ENCODE assay signal across 13 cellular contexts in the genomic region with DNA sequence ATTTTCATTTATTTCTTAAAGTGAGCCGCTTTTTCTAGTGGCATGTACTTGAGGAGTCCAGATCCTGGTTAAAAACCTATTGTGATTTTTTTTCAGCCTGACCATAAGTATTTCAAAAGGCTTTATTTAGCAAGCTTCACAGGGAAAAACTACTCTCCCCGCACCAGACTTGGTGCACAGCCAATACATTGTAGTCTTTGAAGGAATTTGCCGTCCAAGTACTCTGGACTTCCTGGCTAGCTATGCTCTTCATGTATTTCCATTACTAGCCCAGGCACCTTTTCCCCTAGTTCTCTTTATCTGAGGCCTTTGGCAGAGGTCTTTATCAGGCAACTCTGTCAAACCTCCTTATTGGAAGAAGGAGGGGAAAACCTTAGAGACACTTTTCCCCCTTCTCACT.
DNase-seq lines count a peak whose midpoint lies in the region; ATAC-seq, FAIRE-seq and TF ChIP-seq lines count a peak whose summit lies in the region.
"Had no signal": no experiment of that assay in that cellular context is flagged by ENCODE, and none has a peak within 500 bp of the region (broad histone marks: within the 10 kb centered on the region; RNA-seq: fewer than 3 reads in every experiment).

No MANE protein-coding gene starts in this region.

- ATAC-seq in GM18498 (IDR thresholded peaks at IDR 0.05; ENCODE audit: unreplicated experiment) = no peak
- ATAC-seq: foreskin keratinocyte had no signal

- H3K27me3 ChIP-seq in bronchial epithelial cell (ENCODE audit: control insufficient read depth, insufficient read depth, low read length) (no peaks in the 10 kb centered on the region), kidney epithelial cell (ENCODE audit: control insufficient read depth, insufficient read depth, low read length) (no peaks in the 10 kb centered on the region), small intestine (ENCODE audit: control insufficient read depth in 2 of 2, insufficient read depth in 2 of 2, low read length in 2 of 2) (no peaks in the 10 kb centered on the region)
- H3K27me3 ChIP-seq: ascending aorta, foreskin keratinocyte had no signal

- FAIRE-seq in bronchial epithelial cell (lab: Jason Lieb, UNC) = no peak
- FAIRE-seq in small intestine (lab: Jason Lieb, UNC) = no peak

- no peak overlapping the region for H3K4me3 ChIP-seq in bronchial epithelial cell (ENCODE audit: low read depth, low read length)
- no peak overlapping the region for H3K4me3 ChIP-seq in kidney epithelial cell (ENCODE audit: low read depth, low read length)
- H3K4me3 ChIP-seq in small intestine (ENCODE audit: low read depth in 1 of 2, low read length in 2 of 2) = no peak overlapping the region
- H3K4me3 ChIP-seq: ascending aorta had no signal

- 49 to 52% (median 52%) methylated on average over 3 of the region's 3 CpGs for WGBS in small intestine, 3 donors

- no peaks in the 10 kb centered on the region for H3K9me3 ChIP-seq in small intestine (ENCODE audit: control insufficient read depth, low read depth)
- H3K9me3 ChIP-seq: ascending aorta, Caco-2 had no signal

- no peaks in the 10 kb centered on the region for H3K36me3 ChIP-seq in bronchial epithelial cell (ENCODE audit: control insufficient read depth, insufficient read depth, low read length)
- no peaks in the 10 kb centered on the region for H3K36me3 ChIP-seq in kidney epithelial cell (ENCODE audit: control insufficient read depth, insufficient read depth, low read length)
- H3K36me3 ChIP-seq in small intestine (ENCODE audit: control insufficient read depth in 2 of 2, insufficient read depth in 2 of 2, low read length in 2 of 2) = no peaks in the 10 kb centered on the region
- H3K36me3 ChIP-seq: ascending aorta, WERI-Rb-1 had no signal

- peak; percentile 39 for DNase-seq in HK-2 (ENCODE audit: unreplicated experiment)
- peak; percentile 13 for DNase-seq in bronchial epithelial cell (ENCODE audit: low read depth)
- peak; percentile 59 for DNase-seq in kidney epithelial cell (ENCODE audit: low read depth)
- peak; percentile 44 for DNase-seq in small intestine
- no peak for DNase-seq in GDM1 (lab: John Stamatoyannopoulos, UW)
- DNase-seq in stimulated activated CD4-positive, alpha-beta T cell treated with anti-CD3 and anti-CD28 coated beads, Interleukin-15, amount 100 ng/mL, for 24 hours = no peak
- DNase-seq in islet precursor cell = no peak
- DNase-seq: activated T-cell treated with anti-CD3 and anti-CD28 coated beads, Interleukin-2, amount 50 U/mL, for 24 hours; Caco-2; foreskin keratinocyte; WERI-Rb-1 had no signal

- H3K4me1 ChIP-seq in small intestine (ENCODE audit: control insufficient read depth in 2 of 2, insufficient read depth in 1 of 2, low read depth in 1 of 2, low read length in 1 of 2) = no peaks in the 10 kb centered on the region
- H3K4me1 ChIP-seq: ascending aorta, foreskin keratinocyte had no signal

- no peak overlapping the region for H3K27ac ChIP-seq in small intestine (ENCODE audit: low read depth in 1 of 2, low read length in 1 of 2)
- H3K27ac ChIP-seq: ascending aorta, foreskin keratinocyte, WERI-Rb-1 had no signal

- TF ChIP-seq CTCF in bronchial epithelial cell (IDR thresholded peaks at IDR 0.05; ENCODE audit: insufficient read depth, low read length, severe bottlenecking) (no peak), kidney epithelial cell (IDR thresholded peaks at IDR 0.05; ENCODE audit: insufficient read depth, low read length, poor library complexity, severe bottlenecking) (no peak)

Comparison
In these comparisons a context has a peak if more than half of its experiments do, and no peak if none do; other contexts are left out.
1. DNase-seq: peak in HK-2 (single experiment), bronchial epithelial cell (single experiment), kidney epithelial cell (single experiment) and small intestine (single experiment); none in GDM1 (single experiment), stimulated activated CD4-positive, alpha-beta T cell treated with anti-CD3 and anti-CD28 coated beads, Interleukin-15, amount 100 ng/mL, for 24 hours (single experiment) and islet precursor cell (single experiment).